9 cellular contexts compared by ENCODE assay signal in the genomic region with DNA sequence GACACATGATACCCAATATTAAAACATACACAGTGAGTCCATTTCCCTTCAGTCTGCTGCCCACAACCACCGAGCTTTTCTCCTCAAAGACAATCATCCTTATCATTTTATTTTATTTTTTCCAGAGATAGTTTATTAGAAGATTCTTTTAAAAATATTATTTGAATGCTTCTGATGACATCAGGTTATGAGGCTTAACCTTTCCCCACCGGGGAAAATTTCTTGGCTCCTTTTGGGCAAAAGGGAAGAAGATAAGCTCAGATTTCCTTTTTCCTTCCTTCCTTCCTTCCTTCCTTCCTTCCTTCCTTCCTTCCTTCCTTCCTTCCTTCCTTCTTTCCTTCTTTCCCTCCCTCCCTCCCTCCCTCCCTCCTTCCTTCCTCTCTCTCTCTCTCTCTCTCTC.
"Had no signal": no experiment of that assay in that cellular context is flagged by ENCODE, and none has a peak within 500 bp of the region (broad histone marks: within the 10 kb centered on the region; RNA-seq: fewer than 3 reads in every experiment).

No MANE protein-coding gene starts in this region.

- FAIRE-seq: H1, H54, HTR-8/SVneo had no signal

- H3K9ac ChIP-seq: KMS-11 had no signal

- H2AFZ ChIP-seq: GM23338 had no signal

- H3K4me3 ChIP-seq: GM23338 had no signal

- DNase-seq: H9, HCEC 1CT, IMR-90, KBM-7 had no signal

- H3K4me2 ChIP-seq: GM23338, KMS-11 had no signal

- H3K27ac ChIP-seq: KMS-11 had no signal

- ATAC-seq: GM23338 had no signal
